9 cellular contexts compared by ENCODE assay signal in the genomic region with DNA sequence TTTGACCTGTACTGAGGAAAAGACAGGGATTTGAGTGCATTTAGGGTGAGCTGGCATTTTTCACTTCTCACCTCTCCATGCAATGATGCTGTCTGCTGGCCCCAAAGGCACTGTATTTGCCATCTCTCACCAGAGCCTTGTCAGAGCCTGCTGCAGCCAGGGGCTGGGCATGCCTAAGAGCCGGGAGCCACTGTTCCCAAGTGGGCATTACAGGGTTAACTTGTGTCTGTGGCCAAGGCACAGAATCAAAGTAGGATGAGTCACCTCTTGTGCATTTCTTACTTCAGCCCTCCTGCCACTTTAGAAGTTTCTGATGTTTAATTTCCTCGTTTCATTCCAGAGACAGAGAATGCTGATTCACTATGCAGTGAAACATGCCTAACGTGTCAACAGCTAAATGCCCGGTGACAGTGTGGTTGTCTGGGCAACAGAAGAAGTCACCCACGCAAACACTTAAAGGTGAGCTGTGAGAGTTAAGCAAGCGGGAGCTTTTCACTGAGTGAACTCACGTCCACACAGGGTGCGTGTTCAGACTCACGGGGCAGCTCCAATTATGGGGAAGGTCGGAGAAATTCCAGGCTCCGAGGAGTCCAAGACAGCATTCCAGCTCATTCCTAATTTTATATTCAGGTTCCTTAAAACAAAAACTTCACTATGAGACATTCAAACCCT. TPM values are rescaled to one million over a fixed set of nuclear protein-coding genes. Genes with fewer than 3 reads are reported as not detected.
DNase-seq lines count a peak whose midpoint lies in the region; ATAC-seq, FAIRE-seq and TF ChIP-seq lines count a peak whose summit lies in the region.
"Had no signal": no experiment of that assay in that cellular context is flagged by ENCODE, and none has a peak within 500 bp of the region (broad histone marks: within the 10 kb centered on the region; RNA-seq: fewer than 3 reads in every experiment).

No MANE protein-coding gene starts in this region.

- H3K9me3 Mint-ChIP-seq in natural killer cell treated with Interleukin-12 subunit alpha and Interleukin-12 subunit beta and Interleukin-15 and Interleukin-18, amount 100 ng/mL, for 72 hours, result peaks cover 3% of the 10 kb centered on the region
- peaks cover 0 to 2% of the 10 kb centered on the region in 2 donors for H3K9me3 Mint-ChIP-seq in natural killer cell
- peaks cover 15% of the 10 kb centered on the region for H3K9me3 Mint-ChIP-seq in neural progenitor cell

- H3K27ac ChIP-seq in endothelial cell of umbilical vein (ENCODE audit: insufficient read depth, low read depth, low read length) (peak overlapping the region; percentile 67), neural progenitor cell (no peak overlapping the region)

- TF ChIP-seq CTCF in natural killer cell (IDR thresholded peaks at IDR 0.05), result no peak
- no peak for TF ChIP-seq CTCF in endothelial cell of umbilical vein (IDR thresholded peaks at IDR 0.05; ENCODE audit: extremely low read depth in 1 of 2, insufficient read depth in 1 of 2, low read depth in 1 of 2, low read length in 2 of 2)
- no peak for TF ChIP-seq CTCF in neural progenitor cell (IDR thresholded peaks at IDR 0.05)

- FAIRE-seq in endothelial cell of umbilical vein (lab: Jason Lieb, UNC), result peak; percentile 81
- FAIRE-seq: colon had no signal

- peaks cover 0 to 2% of the 10 kb centered on the region in 2 donors for H3K27me3 Mint-ChIP-seq in natural killer cell treated with Interleukin-12 subunit alpha and Interleukin-12 subunit beta and Interleukin-15 and Interleukin-18, amount 100 ng/mL, for 72 hours
- H3K27me3 Mint-ChIP-seq in natural killer cell (ENCODE audit: low read depth in 2 of 2) (no peaks in the 10 kb centered on the region), neural progenitor cell (ENCODE audit: insufficient read depth, low read depth) (peaks cover 17% of the 10 kb centered on the region)

- intact Hi-C loops in natural killer cell (cut with micrococcal nuclease), result no loop called here
- intact Hi-C loops in endothelial cell of umbilical vein (cut with micrococcal nuclease), result loop anchor here (5.0 kb wide), 1 partner anchor 1049 kb away; no protein-coding TSS in a partner anchor

- H3K27ac Mint-ChIP-seq in natural killer cell treated with Interleukin-12 subunit alpha and Interleukin-12 subunit beta and Interleukin-15 and Interleukin-18, amount 100 ng/mL, for 72 hours, result peak overlapping the region in 1 of 2 donors; percentile 27
- H3K27ac Mint-ChIP-seq in natural killer cell (no peak overlapping the region), neural progenitor cell (peak overlapping the region; percentile 88)

- H3K9me1 ChIP-seq in endothelial cell of umbilical vein (replicated peaks; ENCODE audit: control insufficient read depth, extremely low read depth, insufficient read depth, low read length), result no peaks in the 10 kb centered on the region

- no peaks in the 10 kb centered on the region for H3K36me3 Mint-ChIP-seq in natural killer cell treated with Interleukin-12 subunit alpha and Interleukin-12 subunit beta and Interleukin-15 and Interleukin-18, amount 100 ng/mL, for 72 hours
- H3K36me3 Mint-ChIP-seq in natural killer cell (no peaks in the 10 kb centered on the region), neural progenitor cell (no peaks in the 10 kb centered on the region)

- H3K4me3 ChIP-seq in endothelial cell of umbilical vein (replicated peaks in 1 of 3; ENCODE audit: insufficient read depth in 1 of 3, low read depth in 1 of 3, low read length in 3 of 3) (peak overlapping the region in 1 of 3 experiments; percentile 40), neural progenitor cell (no peak overlapping the region)

- H3K9me3 ChIP-seq in endothelial cell of umbilical vein (replicated peaks; ENCODE audit: control insufficient read depth, insufficient read depth, low read length), result no peaks in the 10 kb centered on the region
- no peaks in the 10 kb centered on the region for H3K9me3 ChIP-seq in neural progenitor cell (ENCODE audit: low read depth)

- H4K20me1 ChIP-seq in endothelial cell of umbilical vein (replicated peaks; ENCODE audit: control insufficient read depth, extremely low read depth, insufficient read depth, low read length) (no peaks in the 10 kb centered on the region), neural progenitor cell (ENCODE audit: low read depth) (no peaks in the 10 kb centered on the region)

- no peak for DNase-seq in natural killer cell treated with Interleukin-12 subunit alpha and Interleukin-12 subunit beta and Interleukin-15 and Interleukin-18, amount 100 ng/mL, for 72 hours (ENCODE audit: low spot score)
- DNase-seq in natural killer cell (no peak), NOMO-1 treated with DMSO at 0.1 percent for 48 hours (lab: John Stamatoyannopoulos, UW; ENCODE audit: unreplicated experiment) (peak; percentile 88), endothelial cell of umbilical vein (ENCODE audit: low read depth, low spot score) (peak; percentile 71), neural progenitor cell (ENCODE audit: low spot score) (peak; percentile 14), HUDEP-2 (lab: John Stamatoyannopoulos, UW; ENCODE audit: unreplicated experiment in 76 of 76) (no peak), HuH-7.5 (ENCODE audit: low spot score) (no peak)

- no TSS peak for BruUV-seq in endothelial cell of umbilical vein (replicated peaks; lab: Mats Ljungman, UMichigan)

- H3K9ac ChIP-seq in endothelial cell of umbilical vein (replicated peaks; ENCODE audit: extremely low read depth, insufficient read depth, low read length) (peak overlapping the region; percentile 41), neural progenitor cell (no peak overlapping the region)

- POLR2A ChIA-PET in endothelial cell of umbilical vein (lab: Charles Lee), result no interaction called here

- H3K79me2 ChIP-seq in endothelial cell of umbilical vein (ENCODE audit: control insufficient read depth, insufficient read depth, low read length), result no peaks in the 10 kb centered on the region
- H3K79me2 ChIP-seq in neural progenitor cell (ENCODE audit: low read depth), result no peaks in the 10 kb centered on the region

- peaks cover 0 to 11% of the 10 kb centered on the region in 2 donors for H3K4me1 Mint-ChIP-seq in natural killer cell treated with Interleukin-12 subunit alpha and Interleukin-12 subunit beta and Interleukin-15 and Interleukin-18, amount 100 ng/mL, for 72 hours (ENCODE audit: low read depth in 2 of 2)
- H3K4me1 Mint-ChIP-seq in natural killer cell (peaks cover 0 to 1% of the 10 kb centered on the region in 2 donors), neural progenitor cell (peaks cover 34% of the 10 kb centered on the region)

- H3K4me1 ChIP-seq in endothelial cell of umbilical vein (ENCODE audit: control insufficient read depth, extremely low read depth, insufficient read depth, low read length), result peaks cover 12% of the 10 kb centered on the region
- no peaks in the 10 kb centered on the region for H3K4me1 ChIP-seq in neural progenitor cell

- ATAC-seq in natural killer cell treated with Interleukin-12 subunit alpha and Interleukin-12 subunit beta and Interleukin-15 and Interleukin-18, amount 100 ng/mL, for 72 hours, result peak in 1 of 2 donors; percentile 55
- ATAC-seq in natural killer cell (no peak), GM19328 (IDR thresholded peaks at IDR 0.05; ENCODE audit: unreplicated experiment) (no peak)

- no peaks in the 10 kb centered on the region for H3K36me3 ChIP-seq in endothelial cell of umbilical vein (ENCODE audit: control insufficient read depth in 2 of 2, extremely low read depth in 1 of 2, insufficient read depth in 2 of 2, low read length in 2 of 2)
- H3K36me3 ChIP-seq in neural progenitor cell, result no peaks in the 10 kb centered on the region

- peak overlapping the region; percentile 28 for H3K4me3 Mint-ChIP-seq in natural killer cell treated with Interleukin-12 subunit alpha and Interleukin-12 subunit beta and Interleukin-15 and Interleukin-18, amount 100 ng/mL, for 72 hours
- H3K4me3 Mint-ChIP-seq in natural killer cell, result no peak overlapping the region
- peak overlapping the region; percentile 69 for H3K4me3 Mint-ChIP-seq in neural progenitor cell

- no peaks in the 10 kb centered on the region for H3K27me3 ChIP-seq in endothelial cell of umbilical vein (ENCODE audit: control insufficient read depth in 2 of 2, insufficient read depth in 2 of 2, low read length in 2 of 2)
- H3K27me3 ChIP-seq in neural progenitor cell, result no peaks in the 10 kb centered on the region

- no peak for TF ChIP-seq POLR2A in endothelial cell of umbilical vein (IDR thresholded peaks at IDR 0.05; ENCODE audit: low read depth, low read length)

- H3F3A ChIP-seq in neural progenitor cell (ENCODE audit: low read depth), result no peaks in the 10 kb centered on the region

- H3K4me2 ChIP-seq in endothelial cell of umbilical vein (ENCODE audit: insufficient read depth, low read length) (peak overlapping the region; percentile 61), neural progenitor cell (no peak overlapping the region)

- peak overlapping the region; percentile 74 for H2AFZ ChIP-seq in endothelial cell of umbilical vein (ENCODE audit: low read depth, low read length)
- no peak overlapping the region for H2AFZ ChIP-seq in neural progenitor cell (replicated peaks)

- dilution Hi-C loops in endothelial cell of umbilical vein (cut with MboI; ENCODE audit: extremely low pct_ligation_motif_present, low sequenced_read_pairs), result no loop called here

- CTCF ChIA-PET in endothelial cell of umbilical vein (lab: Charles Lee), result interaction anchor here (0.6 to 2.3 kb wide), 4 partner anchors 12 to 60 kb away, joined by 3 to 9 read pairs (median 3); no protein-coding TSS in a partner anchor

TF ChIP-seq in endothelial cell of umbilical vein, 7 proteins besides CTCF, POLR2A, EP300 and RAD21 (continues in another document):
- TF ChIP-seq FOS (IDR thresholded peaks at IDR 0.05; ENCODE audit: borderline replicate concordance, insufficient read depth, low read length), result peak; percentile 87
- no peak for TF ChIP-seq MYC (IDR thresholded peaks at IDR 0.05; ENCODE audit: low read depth, low read length)
- peak; percentile 23 for TF ChIP-seq POLR2AphosphoS5 (IDR thresholded peaks at IDR 0.05; ENCODE audit: insufficient read depth, low read depth, low read length)

RNA-seq across cellular contexts. Expression of a gene that starts 57.1 kb away (rescaled TPM):
- 1 to 10 TPM in 1 of 2 donors, not detected in 1; 1.7 TPM for total RNA-seq in natural killer cell treated with Interleukin-12 subunit alpha and Interleukin-12 subunit beta and Interleukin-15 and Interleukin-18, amount 100 ng/mL, for 72 hours
- total RNA-seq in natural killer cell (10 to 100 TPM in 1 of 3 donors, 1 to 10 TPM in 1, under 1 TPM in 1; 0.39 to 10.2 (median 1.2) TPM), endothelial cell of umbilical vein (8.1 and 10.1 TPM in 2 replicates), neural progenitor cell (ENCODE audit: low replicate concordance) (22.0 and 29.0 TPM in 2 replicates)
- polyA plus RNA-seq in endothelial cell of umbilical vein, result 3.0 and 3.4 TPM in 2 replicates
- polyA plus RNA-seq in endothelial cell of umbilical vein (2011; cell fraction: cytosol; rRNA removed), result 4.6 and 5.3 TPM in 2 replicates
- 7.2 and 7.5 TPM in 2 replicates for polyA plus RNA-seq in endothelial cell of umbilical vein (2011; cell fraction: nucleus; rRNA removed)
- polyA plus RNA-seq in endothelial cell of umbilical vein (2012), result 5.1 and 9.2 TPM in 2 replicates
- 2.1 and 2.2 TPM in 2 replicates for polyA minus RNA-seq in endothelial cell of umbilical vein
- polyA minus RNA-seq in endothelial cell of umbilical vein (2011; cell fraction: cytosol; rRNA and poly(A)+ RNA removed), result 46.0 TPM
- 4.3 and 7.6 TPM in 2 replicates for polyA minus RNA-seq in endothelial cell of umbilical vein (2011; cell fraction: nucleus; rRNA and poly(A)+ RNA removed)

Comparison
In these comparisons a context has a peak if more than half of its experiments do, and no peak if none do; other contexts are left out.
1. DNase-seq: peak in NOMO-1 treated with DMSO at 0.1 percent for 48 hours (single experiment), endothelial cell of umbilical vein (single experiment) and neural progenitor cell (single experiment); none in natural killer cell treated with Interleukin-12 subunit alpha and Interleukin-12 subunit beta and Interleukin-15 and Interleukin-18, amount 100 ng/mL, for 72 hours (single experiment), natural killer cell (single experiment), HUDEP-2 (0 of 76) and HuH-7.5 (single experiment).